In the genomic region with DNA sequence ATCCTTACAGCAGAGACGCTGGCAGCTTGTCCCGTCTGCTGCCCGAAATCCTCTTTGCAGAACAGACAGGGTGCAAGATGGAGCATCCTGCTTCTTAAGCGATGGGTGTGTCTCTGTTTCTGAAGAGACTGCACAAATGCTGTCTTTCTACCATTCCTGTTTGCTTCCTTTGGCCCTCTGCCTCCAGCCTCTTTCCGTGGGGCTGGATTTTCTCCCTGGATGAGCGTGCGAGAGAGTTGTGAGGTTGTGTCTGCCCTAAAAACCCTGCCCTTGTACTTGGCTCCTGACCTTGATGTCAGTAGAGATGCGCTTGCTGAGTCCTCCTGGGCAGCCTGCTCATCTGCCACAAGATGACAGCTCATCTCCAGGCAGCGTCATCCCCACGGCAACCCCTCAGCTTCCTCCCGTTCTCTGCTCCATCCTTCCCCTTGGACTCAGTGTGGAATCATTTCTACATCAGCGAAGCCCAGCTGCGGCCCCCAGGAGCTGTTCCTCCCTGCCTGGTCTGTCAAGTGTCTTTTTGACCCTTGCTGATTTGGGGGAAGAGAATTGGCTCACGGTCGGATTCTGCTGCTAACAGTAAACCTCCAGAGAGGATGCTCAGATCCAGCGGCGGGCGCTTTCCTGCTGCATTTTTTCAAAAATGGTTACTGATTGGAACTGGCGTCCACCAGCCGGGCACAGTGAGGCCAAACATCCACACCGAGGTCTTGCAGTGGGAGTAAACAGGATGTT, we compare ENCODE assay signal across 2 cellular contexts.
TF ChIP-seq lines count a peak whose summit lies in the region.

No MANE protein-coding gene starts in this region.

TF ChIP-seq in GM23338, 12 proteins besides CTCF, POLR2A, EP300 and RAD21 (continued from another document):
- TF ChIP-seq, protein P1, sequence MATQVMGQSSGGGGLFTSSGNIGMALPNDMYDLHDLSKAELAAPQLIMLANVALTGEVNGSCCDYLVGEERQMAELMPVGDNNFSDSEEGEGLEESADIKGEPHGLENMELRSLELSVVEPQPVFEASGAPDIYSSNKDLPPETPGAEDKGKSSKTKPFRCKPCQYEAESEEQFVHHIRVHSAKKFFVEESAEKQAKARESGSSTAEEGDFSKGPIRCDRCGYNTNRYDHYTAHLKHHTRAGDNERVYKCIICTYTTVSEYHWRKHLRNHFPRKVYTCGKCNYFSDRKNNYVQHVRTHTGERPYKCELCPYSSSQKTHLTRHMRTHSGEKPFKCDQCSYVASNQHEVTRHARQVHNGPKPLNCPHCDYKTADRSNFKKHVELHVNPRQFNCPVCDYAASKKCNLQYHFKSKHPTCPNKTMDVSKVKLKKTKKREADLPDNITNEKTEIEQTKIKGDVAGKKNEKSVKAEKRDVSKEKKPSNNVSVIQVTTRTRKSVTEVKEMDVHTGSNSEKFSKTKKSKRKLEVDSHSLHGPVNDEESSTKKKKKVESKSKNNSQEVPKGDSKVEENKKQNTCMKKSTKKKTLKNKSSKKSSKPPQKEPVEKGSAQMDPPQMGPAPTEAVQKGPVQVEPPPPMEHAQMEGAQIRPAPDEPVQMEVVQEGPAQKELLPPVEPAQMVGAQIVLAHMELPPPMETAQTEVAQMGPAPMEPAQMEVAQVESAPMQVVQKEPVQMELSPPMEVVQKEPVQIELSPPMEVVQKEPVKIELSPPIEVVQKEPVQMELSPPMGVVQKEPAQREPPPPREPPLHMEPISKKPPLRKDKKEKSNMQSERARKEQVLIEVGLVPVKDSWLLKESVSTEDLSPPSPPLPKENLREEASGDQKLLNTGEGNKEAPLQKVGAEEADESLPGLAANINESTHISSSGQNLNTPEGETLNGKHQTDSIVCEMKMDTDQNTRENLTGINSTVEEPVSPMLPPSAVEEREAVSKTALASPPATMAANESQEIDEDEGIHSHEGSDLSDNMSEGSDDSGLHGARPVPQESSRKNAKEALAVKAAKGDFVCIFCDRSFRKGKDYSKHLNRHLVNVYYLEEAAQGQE (IDR thresholded peaks at IDR 0.05; ENCODE audit: unreplicated experiment): no peak
- TF ChIP-seq, protein P2, sequence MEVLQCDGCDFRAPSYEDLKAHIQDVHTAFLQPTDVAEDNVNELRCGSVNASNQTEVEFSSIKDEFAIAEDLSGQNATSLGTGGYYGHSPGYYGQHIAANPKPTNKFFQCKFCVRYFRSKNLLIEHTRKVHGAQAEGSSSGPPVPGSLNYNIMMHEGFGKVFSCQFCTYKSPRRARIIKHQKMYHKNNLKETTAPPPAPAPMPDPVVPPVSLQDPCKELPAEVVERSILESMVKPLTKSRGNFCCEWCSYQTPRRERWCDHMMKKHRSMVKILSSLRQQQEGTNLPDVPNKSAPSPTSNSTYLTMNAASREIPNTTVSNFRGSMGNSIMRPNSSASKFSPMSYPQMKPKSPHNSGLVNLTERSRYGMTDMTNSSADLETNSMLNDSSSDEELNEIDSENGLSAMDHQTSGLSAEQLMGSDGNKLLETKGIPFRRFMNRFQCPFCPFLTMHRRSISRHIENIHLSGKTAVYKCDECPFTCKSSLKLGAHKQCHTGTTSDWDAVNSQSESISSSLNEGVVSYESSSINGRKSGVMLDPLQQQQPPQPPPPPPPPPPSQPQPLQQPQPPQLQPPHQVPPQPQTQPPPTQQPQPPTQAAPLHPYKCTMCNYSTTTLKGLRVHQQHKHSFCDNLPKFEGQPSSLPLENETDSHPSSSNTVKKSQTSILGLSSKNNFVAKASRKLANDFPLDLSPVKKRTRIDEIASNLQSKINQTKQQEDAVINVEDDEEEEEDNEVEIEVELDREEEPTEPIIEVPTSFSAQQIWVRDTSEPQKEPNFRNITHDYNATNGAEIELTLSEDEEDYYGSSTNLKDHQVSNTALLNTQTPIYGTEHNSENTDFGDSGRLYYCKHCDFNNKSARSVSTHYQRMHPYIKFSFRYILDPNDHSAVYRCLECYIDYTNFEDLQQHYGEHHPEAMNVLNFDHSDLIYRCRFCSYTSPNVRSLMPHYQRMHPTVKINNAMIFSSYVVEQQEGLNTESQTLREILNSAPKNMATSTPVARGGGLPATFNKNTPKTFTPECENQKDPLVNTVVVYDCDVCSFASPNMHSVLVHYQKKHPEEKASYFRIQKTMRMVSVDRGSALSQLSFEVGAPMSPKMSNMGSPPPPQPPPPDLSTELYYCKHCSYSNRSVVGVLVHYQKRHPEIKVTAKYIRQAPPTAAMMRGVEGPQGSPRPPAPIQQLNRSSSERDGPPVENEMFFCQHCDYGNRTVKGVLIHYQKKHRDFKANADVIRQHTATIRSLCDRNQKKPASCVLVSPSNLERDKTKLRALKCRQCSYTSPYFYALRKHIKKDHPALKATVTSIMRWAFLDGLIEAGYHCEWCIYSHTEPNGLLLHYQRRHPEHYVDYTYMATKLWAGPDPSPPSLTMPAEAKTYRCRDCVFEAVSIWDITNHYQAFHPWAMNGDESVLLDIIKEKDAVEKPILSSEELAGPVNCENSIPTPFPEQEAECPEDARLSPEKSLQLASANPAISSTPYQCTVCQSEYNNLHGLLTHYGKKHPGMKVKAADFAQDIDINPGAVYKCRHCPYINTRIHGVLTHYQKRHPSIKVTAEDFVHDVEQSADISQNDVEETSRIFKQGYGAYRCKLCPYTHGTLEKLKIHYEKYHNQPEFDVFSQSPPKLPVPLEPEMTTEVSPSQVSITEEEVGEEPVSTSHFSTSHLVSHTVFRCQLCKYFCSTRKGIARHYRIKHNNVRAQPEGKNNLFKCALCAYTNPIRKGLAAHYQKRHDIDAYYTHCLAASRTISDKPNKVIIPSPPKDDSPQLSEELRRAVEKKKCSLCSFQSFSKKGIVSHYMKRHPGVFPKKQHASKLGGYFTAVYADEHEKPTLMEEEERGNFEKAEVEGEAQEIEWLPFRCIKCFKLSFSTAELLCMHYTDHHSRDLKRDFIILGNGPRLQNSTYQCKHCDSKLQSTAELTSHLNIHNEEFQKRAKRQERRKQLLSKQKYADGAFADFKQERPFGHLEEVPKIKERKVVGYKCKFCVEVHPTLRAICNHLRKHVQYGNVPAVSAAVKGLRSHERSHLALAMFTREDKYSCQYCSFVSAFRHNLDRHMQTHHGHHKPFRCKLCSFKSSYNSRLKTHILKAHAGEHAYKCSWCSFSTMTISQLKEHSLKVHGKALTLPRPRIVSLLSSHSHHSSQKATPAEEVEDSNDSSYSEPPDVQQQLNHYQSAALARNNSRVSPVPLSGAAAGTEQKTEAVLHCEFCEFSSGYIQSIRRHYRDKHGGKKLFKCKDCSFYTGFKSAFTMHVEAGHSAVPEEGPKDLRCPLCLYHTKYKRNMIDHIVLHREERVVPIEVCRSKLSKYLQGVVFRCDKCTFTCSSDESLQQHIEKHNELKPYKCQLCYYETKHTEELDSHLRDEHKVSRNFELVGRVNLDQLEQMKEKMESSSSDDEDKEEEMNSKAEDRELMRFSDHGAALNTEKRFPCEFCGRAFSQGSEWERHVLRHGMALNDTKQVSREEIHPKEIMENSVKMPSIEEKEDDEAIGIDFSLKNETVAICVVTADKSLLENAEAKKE (CRISPR knock-in tag; IDR thresholded peaks at IDR 0.05): no peak
- no peak for TF ChIP-seq ZNF331 (CRISPR knock-in tag; IDR thresholded peaks at IDR 0.05; ENCODE audit: low read depth)
- TF ChIP-seq POLR2AphosphoS5 (IDR thresholded peaks at IDR 0.05; ENCODE audit: low read depth): no peak
- no peak for TF ChIP-seq EZH2 (IDR thresholded peaks at IDR 0.05; ENCODE audit: low read depth, unreplicated experiment)
- TF ChIP-seq EZH2phosphoT487 (IDR thresholded peaks at IDR 0.05; ENCODE audit: unreplicated experiment): no peak
- TF ChIP-seq STAT1 (IDR thresholded peaks at IDR 0.05; ENCODE audit: unreplicated experiment): no peak

TF ChIP-seq in SK-N-SH treated with all-trans-retinoic acid at 6 μM for 48 hours, 23 proteins besides CTCF, POLR2A, EP300 and RAD21 (continued from another document):
- no peak for TF ChIP-seq ZFP3 (CRISPR knock-in tag; IDR thresholded peaks at IDR 0.05)
